In genomic region chr3:50450135-50450911, GRCh38 we compare ENCODE assay signal across 7 cellular contexts.
A peak's percentile ranks its signal among the peaks of the same experiment; 100 is the strongest.
DNase-seq lines count a peak whose midpoint lies in the region; ATAC-seq lines count a peak whose summit lies in the region.

No MANE protein-coding gene starts in this region.

- no peak for ATAC-seq in HG03196 (IDR thresholded peaks at IDR 0.05; ENCODE audit: unreplicated experiment)

- no peaks in the 10 kb centered on the region for H3K27me3 ChIP-seq in layer of hippocampus (ENCODE audit: control insufficient read depth, insufficient read depth, low read length)

- peak overlapping the region; percentile 13 for H3K27ac ChIP-seq in layer of hippocampus (ENCODE audit: low read depth, low read length)

- peak; percentile 26 to 44 (median 32) for DNase-seq in activated CD4-positive, CD25-positive, alpha-beta regulatory T cell (lab: John Stamatoyannopoulos, UW)
- DNase-seq in amygdala (lab: John Stamatoyannopoulos, UW): peak in 30 of 56 donors; percentile 6 to 76 (median 39)
- DNase-seq in stimulated activated CD4-positive, alpha-beta T cell treated with anti-CD3 and anti-CD28 coated beads, Interleukin-2, amount 100 ng/mL, for 48 hours: peak; percentile 43 to 50
- no peak for DNase-seq in T1000 (lab: John Stamatoyannopoulos, UW)
- DNase-seq in HUDEP-2 (lab: John Stamatoyannopoulos, UW; ENCODE audit: unreplicated experiment in 76 of 76): no peak

Comparison
In these comparisons a context has a peak if more than half of its experiments do, and no peak if none do; other contexts are left out.
1. DNase-seq: peak in activated CD4-positive, CD25-positive, alpha-beta regulatory T cell (4 of 4), amygdala (30 of 56) and stimulated activated CD4-positive, alpha-beta T cell treated with anti-CD3 and anti-CD28 coated beads, Interleukin-2, amount 100 ng/mL, for 48 hours (2 of 2); none in T1000 (single experiment) and HUDEP-2 (0 of 76).